Comparison of ENCODE assay signal across 8 cellular contexts in the genomic region with DNA sequence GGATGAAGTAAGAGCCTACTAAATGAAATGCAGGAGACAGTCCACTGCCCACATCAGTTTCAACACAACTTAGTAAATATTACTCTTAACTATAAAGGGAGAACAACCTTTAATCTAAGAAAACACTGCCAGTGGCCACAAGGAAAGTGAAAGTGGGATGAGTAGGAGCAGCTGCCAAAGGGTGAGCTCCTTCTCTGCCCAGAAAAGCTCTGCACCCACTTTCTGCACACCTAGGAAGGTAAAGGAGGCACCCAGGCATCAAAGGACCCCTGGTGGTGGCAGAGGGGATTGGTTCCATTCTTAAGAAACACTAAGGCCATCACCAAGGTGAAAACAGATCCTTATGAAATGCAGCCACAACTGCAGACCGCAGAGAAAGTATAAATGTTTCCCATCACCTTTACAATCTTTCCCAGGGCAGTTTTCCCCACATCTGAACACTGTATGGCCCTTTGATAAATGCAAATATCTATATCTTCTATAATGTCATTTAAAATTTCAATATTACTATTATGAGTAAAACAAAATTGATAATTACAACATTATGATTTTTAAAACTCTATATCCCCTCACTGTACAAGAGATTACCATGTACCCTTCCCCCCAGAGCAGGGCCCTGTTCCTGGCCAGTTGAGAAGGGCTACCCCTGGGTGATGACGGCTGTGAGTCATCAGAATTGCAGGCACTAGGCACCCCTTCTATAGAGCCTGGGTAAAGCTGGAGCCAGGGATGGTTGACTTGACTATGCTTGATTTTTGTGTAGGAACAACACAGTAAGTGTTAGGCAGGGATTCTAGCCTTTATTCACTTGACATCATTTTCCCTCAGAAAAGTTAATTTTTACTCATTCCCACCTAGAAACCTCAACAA.
DNase-seq lines count a peak whose midpoint lies in the region; ATAC-seq and TF ChIP-seq lines count a peak whose summit lies in the region.

No MANE protein-coding gene starts in this region.

- H3K4me3 ChIP-seq in SJCRH30 = no peak overlapping the region

- H3K36me3 ChIP-seq in SJCRH30 = no peaks in the 10 kb centered on the region

- no peak overlapping the region for H3K27ac ChIP-seq in SJCRH30

- peak; percentile 73 for ATAC-seq in HG03095 (IDR thresholded peaks at IDR 0.05; ENCODE audit: unreplicated experiment)
- no peak for ATAC-seq in GM21381 (IDR thresholded peaks at IDR 0.05; ENCODE audit: unreplicated experiment)

- TF ChIP-seq CTCF in GM12874 (IDR thresholded peaks at IDR 0.05; ENCODE audit: insufficient read depth, low read depth, low read length) = peak; percentile 78

- H3K4me1 ChIP-seq in SJCRH30 = no peaks in the 10 kb centered on the region

- no peaks in the 10 kb centered on the region for H3K27me3 ChIP-seq in SJCRH30

- H3K9me3 ChIP-seq in SJCRH30 (replicated peaks) = no peaks in the 10 kb centered on the region

- DNase-seq in SJCRH30 (peak; percentile 8 to 38), iPS-NIHi7 (ENCODE audit: extremely low spot score) (peak; percentile 74), cerebellar nuclear complex (lab: John Stamatoyannopoulos, UW) (no peak)
- DNase-seq in activated naive CD4-positive, alpha-beta T cell treated with anti-CD3 and anti-CD28 coated beads, Interleukin-2, amount 50 U/mL, for 16 hours = peak; percentile 69
- DNase-seq in stimulated activated CD4-positive, alpha-beta T cell treated with anti-CD3 and anti-CD28 coated beads, Interleukin-4, amount 100 ng/mL, for 48 hours (ENCODE audit: low read depth in 2 of 2) = peak; percentile 57

Comparison
In these comparisons a context has a peak if more than half of its experiments do, and no peak if none do; other contexts are left out.
1. DNase-seq: peak in SJCRH30 (2 of 2), activated naive CD4-positive, alpha-beta T cell treated with anti-CD3 and anti-CD28 coated beads, Interleukin-2, amount 50 U/mL, for 16 hours (single experiment), iPS-NIHi7 (single experiment) and stimulated activated CD4-positive, alpha-beta T cell treated with anti-CD3 and anti-CD28 coated beads, Interleukin-4, amount 100 ng/mL, for 48 hours (2 of 2); none in cerebellar nuclear complex (0 of 2).